ENCODE assay signal across 8 cellular contexts in the genomic region with DNA sequence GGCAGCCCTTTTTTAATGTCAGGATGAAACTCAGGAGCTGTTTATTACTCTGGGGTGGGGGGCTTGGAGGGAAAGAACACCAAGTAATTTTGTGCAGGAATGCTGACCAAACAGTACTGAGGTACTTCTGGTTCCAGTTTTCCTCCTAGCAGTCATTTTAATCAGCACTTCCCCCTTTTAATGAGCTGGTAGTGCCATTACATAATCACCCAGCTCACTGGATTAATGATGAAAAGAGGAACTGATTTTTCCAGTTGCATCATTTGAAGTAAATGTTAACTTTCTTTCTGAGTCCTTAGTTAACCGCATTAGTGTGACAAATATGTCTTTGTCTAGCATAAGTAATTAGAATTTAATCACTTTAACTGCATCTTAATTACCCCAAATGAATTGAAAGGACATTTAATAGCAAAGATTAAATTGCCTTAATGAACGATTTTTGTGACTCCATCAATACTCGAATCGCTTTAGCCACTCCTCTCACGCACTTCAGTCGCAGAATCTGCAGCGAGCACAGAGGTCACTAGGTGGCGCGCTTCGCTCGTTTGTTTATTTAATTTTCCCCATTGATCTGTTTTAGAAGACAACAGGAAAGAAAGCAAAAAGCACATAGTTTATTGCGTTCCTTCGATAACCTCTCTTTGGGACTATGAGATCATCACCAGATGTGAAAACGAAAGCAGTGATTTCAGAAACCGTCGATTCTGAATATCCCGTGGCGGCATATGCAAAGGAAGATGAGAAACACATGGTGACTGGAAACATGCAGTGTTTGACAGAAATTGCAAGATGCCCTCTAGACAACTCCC. TPM values are rescaled to one million over a fixed set of nuclear protein-coding genes. Genes with fewer than 3 reads are reported as not detected.
DNase-seq lines count a peak whose midpoint lies in the region; ATAC-seq and TF ChIP-seq lines count a peak whose summit lies in the region.

No MANE protein-coding gene starts in this region.

- no peaks in the 10 kb centered on the region for H3K36me3 Mint-ChIP-seq in dendritic cell treated with granulocyte-macrophage colony-stimulating factor and Interleukin-4, amounts not matched to agents 40 ng/mL and 50 ng/mL, for 4 days (ENCODE audit: low read depth)
- no peaks in the 10 kb centered on the region for H3K36me3 Mint-ChIP-seq in memory B cell

- peaks cover 57% of the 10 kb centered on the region for H3K27me3 Mint-ChIP-seq in dendritic cell treated with granulocyte-macrophage colony-stimulating factor and Interleukin-4, amounts not matched to agents 40 ng/mL and 50 ng/mL, for 4 days
- peaks cover 17% of the 10 kb centered on the region for H3K27me3 Mint-ChIP-seq in memory B cell

- H3K27me3 ChIP-seq in AG04450 (ENCODE audit: control insufficient read depth, insufficient read depth, low read length) = peaks cover 46% of the 10 kb centered on the region

- peak overlapping the region; percentile 50 for H3K4me3 ChIP-seq in AG04450 (ENCODE audit: low read depth, low read length)

- H3K4me1 Mint-ChIP-seq in dendritic cell treated with granulocyte-macrophage colony-stimulating factor and Interleukin-4, amounts not matched to agents 40 ng/mL and 50 ng/mL, for 4 days (ENCODE audit: low read depth) = peaks cover 45% of the 10 kb centered on the region
- H3K4me1 Mint-ChIP-seq in memory B cell = peaks cover 10% of the 10 kb centered on the region

- no peaks in the 10 kb centered on the region for H3K9me3 Mint-ChIP-seq in dendritic cell treated with granulocyte-macrophage colony-stimulating factor and Interleukin-4, amounts not matched to agents 40 ng/mL and 50 ng/mL, for 4 days
- H3K9me3 Mint-ChIP-seq in memory B cell = no peaks in the 10 kb centered on the region

- TF ChIP-seq CTCF in AG04450 (IDR thresholded peaks at IDR 0.05; ENCODE audit: low read depth, low read length) = peak; percentile 88

- H3K27ac ChIP-seq in AG04450 (ENCODE audit: low read depth, low read length) = no peak overlapping the region

- CTCF ChIA-PET in AG04450 (lab: Charles Lee) = interaction anchor here (0.6 to 1.3 kb wide), 10 partner anchors 8 to 927 kb away, joined by 3 to 12 read pairs (median 6); a partner anchor contains a TSS

- intact Hi-C loops in dendritic cell treated with granulocyte-macrophage colony-stimulating factor and Interleukin-4, amounts not matched to agents 40 ng/mL and 50 ng/mL, for 4 days (cut with micrococcal nuclease) = loop anchor here (5.0 kb wide), 1 partner anchor 417 kb away; no protein-coding TSS in a partner anchor

- H3K9me3 ChIP-seq in AG04450 (ENCODE audit: control insufficient read depth, insufficient read depth, low read length) = peaks cover 4% of the 10 kb centered on the region; the same call in 1 of the 2 replicates

- ATAC-seq in GM18511 (IDR thresholded peaks at IDR 0.05; ENCODE audit: unreplicated experiment) (peak; percentile 72), HG03045 (IDR thresholded peaks at IDR 0.05; ENCODE audit: unreplicated experiment) (peak; percentile 64), memory B cell (ENCODE audit: low read depth) (peak; percentile 82)

- DNase-seq in AG04450 (ENCODE audit: low read depth, low spot score) (no peak), NCI-H460 (ENCODE audit: extremely low read depth, low read depth) (peak; percentile 46), memory B cell (ENCODE audit: low spot score in 2 of 2) (peak; percentile 63 to 68)
- DNase-seq in activated CD4-positive, alpha-beta T cell treated with anti-CD3 and anti-CD28 coated beads for 48 hours = peak; percentile 77
- peak; percentile 39 for DNase-seq in stimulated activated CD8-positive, alpha-beta memory T cell treated with anti-CD3 and anti-CD28 coated beads, Interleukin-4, amount 100 ng/mL, for 24 hours (ENCODE audit: low read depth)

- POLR2A ChIA-PET in AG04450 (lab: Yijun Ruan, JAX) = no interaction called here

- peak overlapping the region; percentile 58 for H3K4me3 Mint-ChIP-seq in dendritic cell treated with granulocyte-macrophage colony-stimulating factor and Interleukin-4, amounts not matched to agents 40 ng/mL and 50 ng/mL, for 4 days
- peak overlapping the region; percentile 67 for H3K4me3 Mint-ChIP-seq in memory B cell

- peak overlapping the region; percentile 82 for H3K27ac Mint-ChIP-seq in dendritic cell treated with granulocyte-macrophage colony-stimulating factor and Interleukin-4, amounts not matched to agents 40 ng/mL and 50 ng/mL, for 4 days
- H3K27ac Mint-ChIP-seq in memory B cell = peak overlapping the region; percentile 89

RNA-seq across cellular contexts. Expression of a gene that starts 9.8 kb away (rescaled TPM):
- not detected in 2 replicates for polyA plus RNA-seq in AG04450 (2011; rRNA removed)
- polyA minus RNA-seq in AG04450 (2011; rRNA and poly(A)+ RNA removed) = not detected in 2 replicates
- total RNA-seq in NCI-H460 (2014; rRNA removed; shearing (Covaris generic)) = 0.61 and 1.1 TPM in 2 replicates
- 2.3 TPM in 1 of 2 replicates, not detected in the other for polyA plus RNA-seq in NCI-H460 (2014; cell fraction: nucleus; rRNA removed)
